In genomic region chr20:17857639-17858449, GRCh38 we compare ENCODE assay signal across 17 cellular contexts.
A peak's percentile ranks its signal among the peaks of the same experiment; 100 is the strongest.
DNase-seq lines count a peak whose midpoint lies in the region; ATAC-seq, FAIRE-seq and TF ChIP-seq lines count a peak whose summit lies in the region.
"Had no signal": no experiment of that assay in that cellular context is flagged by ENCODE, and none has a peak within 500 bp of the region (broad histone marks: within the 10 kb centered on the region; RNA-seq: fewer than 3 reads in every experiment).

No MANE protein-coding gene starts in this region.

- FAIRE-seq in GM12891 (lab: Jason Lieb, UNC) (peak; percentile 26), keratinocyte (lab: Jason Lieb, UNC) (peak; percentile 66)
- FAIRE-seq: GM12878 had no signal

- H3K4me3 ChIP-seq in BLaER1 treated with 17β-estradiol and CSF1 and Interleukin-3, amounts not matched to agents 10 nM and 100 nM, result no peak overlapping the region
- H3K4me3 ChIP-seq in keratinocyte (ENCODE audit: control insufficient read depth in 2 of 3, extremely low read depth in 1 of 3, insufficient read depth in 2 of 3, low read depth in 1 of 3, low read length in 3 of 3), result no peak overlapping the region
- H3K4me3 ChIP-seq: GM12878, SJSA1 had no signal

- no peak for TF ChIP-seq POLR2A in GM12891 (IDR thresholded peaks at IDR 0.05; ENCODE audit: low read depth, low read length)

- dilution Hi-C loops in keratinocyte (cut with MboI; ENCODE audit: extremely low pct_ligation_motif_present, low sequenced_read_pairs), result no loop called here

- in situ Hi-C loops in KBM-7 (cut with MboI; ENCODE audit: low pct_unique_long_range_greater_than_20kb, low sequenced_read_pairs) (no loop called here), G401 (cut with HindIII; ENCODE audit: low sequenced_read_pairs) (no loop called here)

- peaks cover 0 to 43% (median 0%) of the 10 kb centered on the region in 11 experiments; a peak in 7 of 22 replicates for H3K27me3 ChIP-seq in BLaER1 treated with 17β-estradiol and CSF1 and Interleukin-3, amounts not matched to agents 10 nM and 100 nM
- peaks cover 13% of the 10 kb centered on the region for H3K27me3 ChIP-seq in keratinocyte (ENCODE audit: control insufficient read depth, extremely low read depth, insufficient read depth, low read length)
- H3K27me3 ChIP-seq: SJSA1 had no signal

- no peak overlapping the region for H3K4me3 Mint-ChIP-seq in T-helper 17 cell

- H3K4me2 ChIP-seq in BLaER1 treated with 17β-estradiol and CSF1 and Interleukin-3, amounts not matched to agents 10 nM and 100 nM, result peak overlapping the region in 9 of 11 experiments; percentile 78 to 98 (median 90); a peak in 18 of 22 replicates
- no peak overlapping the region for H3K4me2 ChIP-seq in keratinocyte (ENCODE audit: control insufficient read depth, extremely low read depth, insufficient read depth, low read depth, low read length)

- peak overlapping the region; percentile 68 for H3K27ac Mint-ChIP-seq in T-helper 17 cell

- H3K27ac ChIP-seq in BLaER1 treated with 17β-estradiol and CSF1 and Interleukin-3, amounts not matched to agents 10 nM and 100 nM, result peak overlapping the region in 7 of 11 experiments; percentile 27 to 87 (median 72); a peak in 9 of 22 replicates
- H3K27ac ChIP-seq in keratinocyte (ENCODE audit: control insufficient read depth, insufficient read depth, low read length), result peak overlapping the region; percentile 2
- H3K27ac ChIP-seq: SJSA1 had no signal

- no peaks in the 10 kb centered on the region for H3K36me3 ChIP-seq in BLaER1 treated with 17β-estradiol and CSF1 and Interleukin-3, amounts not matched to agents 10 nM and 100 nM
- no peaks in the 10 kb centered on the region for H3K36me3 ChIP-seq in keratinocyte (ENCODE audit: control insufficient read depth in 2 of 2, extremely low read depth in 1 of 2, insufficient read depth in 2 of 2, low read length in 2 of 2)
- H3K36me3 ChIP-seq: SJSA1 had no signal

- peaks cover 5% of the 10 kb centered on the region for H3K36me3 Mint-ChIP-seq in T-helper 17 cell (ENCODE audit: low read depth)

- peaks cover 0 to 13% (median 0%) of the 10 kb centered on the region in 11 experiments; a peak in 1 of 22 replicates for H4K20me1 ChIP-seq in BLaER1 treated with 17β-estradiol and CSF1 and Interleukin-3, amounts not matched to agents 10 nM and 100 nM
- no peaks in the 10 kb centered on the region for H4K20me1 ChIP-seq in keratinocyte (ENCODE audit: control insufficient read depth, extremely low read depth, insufficient read depth, low read length)

- peaks cover 0 to 8% (median 0%) of the 10 kb centered on the region in 11 experiments; a peak in 5 of 22 replicates for H3K9me3 ChIP-seq in BLaER1 treated with 17β-estradiol and CSF1 and Interleukin-3, amounts not matched to agents 10 nM and 100 nM (replicated peaks in 1 of 11)
- H3K9me3 ChIP-seq in T-helper 17 cell (ENCODE audit: control insufficient read depth, low read length, poor library complexity, severe bottlenecking) (no peaks in the 10 kb centered on the region), keratinocyte (ENCODE audit: control insufficient read depth, low read depth, low read length) (peaks cover 6% of the 10 kb centered on the region)

- DNase-seq in GM12891 (ENCODE audit: insufficient read length, low spot score), result no peak
- DNase-seq in T-helper 17 cell, result no peak
- no peak for DNase-seq in keratinocyte (ENCODE audit: low read depth, low spot score)
- DNase-seq in KBM-7, result no peak
- DNase-seq in G401 (ENCODE audit: low spot score), result no peak
- DNase-seq: DMS 273 treated with DMSO at 0.1 percent for 48 hours, EL, GOT3, NCI-H1417, NCI-H2029 treated with DMSO at 0.1 percent for 48 hours, NCI-H510A treated with DMSO at 0.1 percent for 48 hours, SW 1271 had no signal

- peak overlapping the region in 1 of 11 experiments; percentile 58; a peak in 1 of 22 replicates for H3K9ac ChIP-seq in BLaER1 treated with 17β-estradiol and CSF1 and Interleukin-3, amounts not matched to agents 10 nM and 100 nM
- H3K9ac ChIP-seq in keratinocyte (ENCODE audit: control insufficient read depth, extremely low read depth, insufficient read depth, low read length), result no peak overlapping the region

- H2AFZ ChIP-seq in keratinocyte (ENCODE audit: control insufficient read depth, low read length), result no peak overlapping the region

- no peak for TF ChIP-seq CTCF in keratinocyte (optimal IDR thresholded peaks at IDR 0.05 in 1 of 3, IDR thresholded peaks at IDR 0.05 in 1 of 3, conservative IDR thresholded peaks at IDR 0.05 in 1 of 3; ENCODE audit: extremely low read depth in 1 of 3, insufficient read depth in 2 of 3, low read length in 3 of 3)

- no peaks in the 10 kb centered on the region for H3K79me2 ChIP-seq in keratinocyte (ENCODE audit: control insufficient read depth, insufficient read depth, low read length)

- peaks cover 40% of the 10 kb centered on the region for H3K4me1 Mint-ChIP-seq in T-helper 17 cell

- peaks cover 32% of the 10 kb centered on the region for H3K27me3 Mint-ChIP-seq in T-helper 17 cell

- H3K9me1 ChIP-seq in keratinocyte (ENCODE audit: control insufficient read depth, extremely low read depth, insufficient read depth, low read length), result no peaks in the 10 kb centered on the region

- ATAC-seq in T-helper 17 cell (no peak), GM19463 (IDR thresholded peaks at IDR 0.05; ENCODE audit: unreplicated experiment) (no peak), GM19351 (IDR thresholded peaks at IDR 0.05; ENCODE audit: unreplicated experiment) (no peak)
- ATAC-seq: GM12878 had no signal

- peaks cover 33 to 89% (median 82%) of the 10 kb centered on the region in 10 experiments for H3K4me1 ChIP-seq in BLaER1 treated with 17β-estradiol and CSF1 and Interleukin-3, amounts not matched to agents 10 nM and 100 nM
- peaks cover 14% of the 10 kb centered on the region for H3K4me1 ChIP-seq in keratinocyte (ENCODE audit: control insufficient read depth, extremely low read depth, insufficient read depth, low read length)
- H3K4me1 ChIP-seq: SJSA1 had no signal

TF ChIP-seq in GM12891, 5 proteins besides CTCF, POLR2A, EP300 and RAD21:
- TF ChIP-seq SPI1 (IDR thresholded peaks at IDR 0.05; ENCODE audit: low read depth, low read length), result no peak
- no peak for TF ChIP-seq TAF1 (IDR thresholded peaks at IDR 0.05; ENCODE audit: low read depth, low read length)
- TF ChIP-seq POLR2AphosphoS5 (IDR thresholded peaks at IDR 0.05; ENCODE audit: low read depth, low read length), result no peak
- no peak for TF ChIP-seq PAX5 (IDR thresholded peaks at IDR 0.05; ENCODE audit: insufficient read depth, low read length, severe bottlenecking)
- TF ChIP-seq POU2F2 (IDR thresholded peaks at IDR 0.05; ENCODE audit: low read depth, low read length), result no peak
